ENCODE assay signal across 22 cellular contexts in the genomic region with DNA sequence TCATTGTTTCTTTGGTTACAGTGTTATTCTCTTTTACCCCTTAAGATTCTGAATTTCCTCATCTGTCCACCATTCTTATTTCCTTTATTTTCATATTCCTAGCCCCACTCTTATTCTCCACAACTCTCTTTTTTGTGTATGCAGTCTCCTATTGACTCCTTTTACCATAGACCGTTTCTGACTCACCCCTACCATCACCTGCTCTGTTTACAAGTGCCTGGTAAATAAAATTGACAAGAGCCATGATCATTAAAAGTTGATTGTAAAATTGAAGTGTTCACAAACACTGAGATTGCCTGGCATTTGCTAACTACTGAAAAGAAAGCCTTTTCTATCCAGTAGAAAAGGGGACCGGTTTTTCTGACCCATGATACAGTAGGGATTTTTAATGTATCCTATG. TPM values are rescaled to one million over a fixed set of nuclear protein-coding genes. Genes with fewer than 3 reads are reported as not detected.
DNase-seq lines count a peak whose midpoint lies in the region; ATAC-seq, FAIRE-seq and TF ChIP-seq lines count a peak whose summit lies in the region.
"Had no signal": no experiment of that assay in that cellular context is flagged by ENCODE, and none has a peak within 500 bp of the region (broad histone marks: within the 10 kb centered on the region; RNA-seq: fewer than 3 reads in every experiment).

No MANE protein-coding gene starts in this region.

- POLR2A ChIA-PET in A673 (lab: Charles Lee; ENCODE audit: low non-redundant PET) = no interaction called here

- no TSS peak for BruUV-seq in A673 (replicated peaks; lab: Mats Ljungman, UMichigan)

- H3K36me3 Mint-ChIP-seq in CD14-positive monocyte = peaks cover 5 to 6% of the 10 kb centered on the region in 2 donors
- H3K36me3 Mint-ChIP-seq: neural progenitor cell had no signal

- H3K4me3 ChIP-seq in A673 (ENCODE audit: low read depth, low read length, poor library complexity, severe bottlenecking) = no peak overlapping the region
- H3K4me3 ChIP-seq: K562, neural progenitor cell, smooth muscle cell, transverse colon had no signal

- no peak for ATAC-seq in GM21723 (IDR thresholded peaks at IDR 0.05; ENCODE audit: unreplicated experiment)
- ATAC-seq: K562; left ventricle myocardium superior; stimulated activated naive CD8-positive, alpha-beta T cell treated with anti-CD3 and anti-CD28 coated beads, Interleukin-15, amount 100 ng/mL, for 72 hours had no signal

- intact Hi-C loops in A673 (cut with micrococcal nuclease; ENCODE audit: unreplicated experiment) = no loop called here
- intact Hi-C loops in CD14-positive monocyte (cut with micrococcal nuclease) = no loop called here

- peak overlapping the region in 1 of 7 donors; percentile 53 for H3K27ac Mint-ChIP-seq in CD14-positive monocyte
- H3K27ac Mint-ChIP-seq: activated naive CD8-positive, alpha-beta T cell treated with anti-CD3 and anti-CD28 coated beads, Interleukin-2, amount 10 ng/mL, durations not matched to agents 7 days and 5 days; brain; CD4-positive, alpha-beta memory T cell; neural progenitor cell; stimulated activated naive CD8-positive, alpha-beta T cell treated with anti-CD3 and anti-CD28 coated beads, Interleukin-15, amount 100 ng/mL, for 72 hours had no signal

- peak; percentile 49 for FAIRE-seq in islet of Langerhans (lab: Jason Lieb, UNC)
- FAIRE-seq: endometrium, K562 had no signal

- H3K4me1 ChIP-seq in A673 (ENCODE audit: insufficient read depth, low read length, poor library complexity, severe bottlenecking) = no peaks in the 10 kb centered on the region
- H3K4me1 ChIP-seq: neural progenitor cell had no signal

- H3K4me3 Mint-ChIP-seq in CD14-positive monocyte = no peak overlapping the region
- H3K4me3 Mint-ChIP-seq: activated naive CD8-positive, alpha-beta T cell treated with anti-CD3 and anti-CD28 coated beads, Interleukin-2, amount 10 ng/mL, durations not matched to agents 7 days and 5 days; brain; CD4-positive, alpha-beta memory T cell; neural progenitor cell; stimulated activated naive CD8-positive, alpha-beta T cell treated with anti-CD3 and anti-CD28 coated beads, Interleukin-15, amount 100 ng/mL, for 72 hours had no signal

- H3K36me3 ChIP-seq in A673 (ENCODE audit: insufficient read depth, low read length, poor library complexity, severe bottlenecking) = no peaks in the 10 kb centered on the region
- H3K36me3 ChIP-seq: neural progenitor cell had no signal

- H3K9me3 ChIP-seq in A673 (ENCODE audit: low read depth, low read length, poor library complexity, severe bottlenecking) = no peaks in the 10 kb centered on the region
- H3K9me3 ChIP-seq: transverse colon had no signal

- no peaks in the 10 kb centered on the region for H3K9me3 Mint-ChIP-seq in CD14-positive monocyte
- H3K9me3 Mint-ChIP-seq: neural progenitor cell had no signal

- no peak for TF ChIP-seq CTCF in A673 (conservative IDR thresholded peaks at IDR 0.05; ENCODE audit: low read depth, low read length)
- TF ChIP-seq CTCF in CD14-positive monocyte (IDR thresholded peaks at IDR 0.05) = no peak

- H3K27ac ChIP-seq in A673 (ENCODE audit: low read depth, low read length, poor library complexity, severe bottlenecking) = no peak overlapping the region
- H3K27ac ChIP-seq: neural progenitor cell, transverse colon had no signal

- H3K4me1 Mint-ChIP-seq in CD14-positive monocyte = peaks cover 24% of the 10 kb centered on the region
- H3K4me1 Mint-ChIP-seq: brain, neural progenitor cell had no signal

- CTCF ChIA-PET in A673 (lab: Charles Lee) = no interaction called here

- H3K27me3 ChIP-seq in A673 (replicated peaks; ENCODE audit: insufficient read depth, low read depth, low read length, poor library complexity) = no peaks in the 10 kb centered on the region
- H3K27me3 ChIP-seq: neural progenitor cell, transverse colon had no signal

- DNase-seq in DMS79 (lab: John Stamatoyannopoulos, UW) (peak; percentile 54), NCI-H1417 (lab: John Stamatoyannopoulos, UW) (peak in 2 of 3 experiments; percentile 57 to 82), NCI-H510A treated with DMSO at 0.1 percent for 48 hours (lab: John Stamatoyannopoulos, UW) (peak; percentile 92), A673 (ENCODE audit: low spot score) (no peak), CD14-positive monocyte (ENCODE audit: low spot score) (no peak)
- DNase-seq: activated CD4-positive, alpha-beta T cell treated with anti-CD3 and anti-CD28 coated beads for 4 hours; activated naive CD8-positive, alpha-beta T cell treated with anti-CD3 and anti-CD28 coated beads, Interleukin-2, amount 10 ng/mL, durations not matched to agents 7 days and 5 days; CD4-positive, alpha-beta memory T cell; HCEC 1CT; left ventricle myocardium superior; NCI-H2227 treated with DMSO at 0.1 percent for 48 hours; stimulated activated CD4-positive, alpha-beta T cell treated with anti-CD3 and anti-CD28 coated beads, Interleukin-2, amount 100 ng/mL, for 48 hours; stimulated activated naive CD8-positive, alpha-beta T cell treated with anti-CD3 and anti-CD28 coated beads, Interleukin-15, amount 100 ng/mL, for 72 hours; SW 1271 had no signal

- H3K27me3 Mint-ChIP-seq in CD14-positive monocyte (ENCODE audit: low read depth in 3 of 3) = no peaks in the 10 kb centered on the region
- H3K27me3 Mint-ChIP-seq: activated naive CD8-positive, alpha-beta T cell treated with anti-CD3 and anti-CD28 coated beads, Interleukin-2, amount 10 ng/mL, durations not matched to agents 7 days and 5 days; brain; CD4-positive, alpha-beta memory T cell; stimulated activated naive CD8-positive, alpha-beta T cell treated with anti-CD3 and anti-CD28 coated beads, Interleukin-15, amount 100 ng/mL, for 72 hours had no signal

RNA-seq across cellular contexts. Expression of a gene that starts 54.4 kb away (rescaled TPM):
- total RNA-seq in A673 (2021) = 32.2 and 33.5 TPM in 2 replicates
- polyA plus RNA-seq in CD14-positive monocyte = 10 to 100 TPM; 10.7 to 11.8 TPM

Comparison
In these comparisons a context has a peak if more than half of its experiments do, and no peak if none do; other contexts are left out.
1. DNase-seq: peak in DMS79 (single experiment), NCI-H1417 (2 of 3) and NCI-H510A treated with DMSO at 0.1 percent for 48 hours (single experiment); none in A673 (single experiment) and CD14-positive monocyte (single experiment).